In genomic region chr6:31736768-31737314, GRCh38 we compare ENCODE assay signal across 8 cellular contexts. TPM values are rescaled to one million over a fixed set of nuclear protein-coding genes. Genes with fewer than 3 reads are reported as not detected.
DNase-seq lines count a peak whose midpoint lies in the region; ATAC-seq and TF ChIP-seq lines count a peak whose summit lies in the region.

No MANE protein-coding gene starts in this region.

- H3K36me3 Mint-ChIP-seq in T-helper 1 cell treated with Interleukin-12 subunit alpha and Interleukin-12 subunit beta and Interleukin-4 antibody, amounts not matched to agents 30 μg/mL and 1 μg/mL, for 36 hours (ENCODE audit: low read depth), result peaks cover 38% of the 10 kb centered on the region

- no peaks in the 10 kb centered on the region for H3K9me3 Mint-ChIP-seq in T-helper 1 cell treated with Interleukin-12 subunit alpha and Interleukin-12 subunit beta and Interleukin-4 antibody, amounts not matched to agents 30 μg/mL and 1 μg/mL, for 36 hours

- H3K4me1 Mint-ChIP-seq in T-helper 1 cell treated with Interleukin-12 subunit alpha and Interleukin-12 subunit beta and Interleukin-4 antibody, amounts not matched to agents 30 μg/mL and 1 μg/mL, for 36 hours (ENCODE audit: low read depth), result peaks cover 66% of the 10 kb centered on the region

- no peak for DNase-seq in T-helper 1 cell
- DNase-seq in left lung, result no peak
- no peak for DNase-seq in COR-L47 (lab: John Stamatoyannopoulos, UW)
- no peak for DNase-seq in GM19238 (ENCODE audit: insufficient read length, low spot score)

- H3K27me3 ChIP-seq in left lung (no peaks in the 10 kb centered on the region), thymus (ENCODE audit: control insufficient read depth, insufficient read depth) (no peaks in the 10 kb centered on the region)

- no peaks in the 10 kb centered on the region for H3K27me3 Mint-ChIP-seq in T-helper 1 cell treated with Interleukin-12 subunit alpha and Interleukin-12 subunit beta and Interleukin-4 antibody, amounts not matched to agents 30 μg/mL and 1 μg/mL, for 36 hours (ENCODE audit: low read depth)

- H3K36me3 ChIP-seq in left lung (peaks cover 4 to 24% of the 10 kb centered on the region in 2 donors), thymus (ENCODE audit: control insufficient read depth, insufficient read depth) (peaks cover 17% of the 10 kb centered on the region)

- H3K9me3 ChIP-seq in left lung (no peaks in the 10 kb centered on the region), thymus (ENCODE audit: control insufficient read depth) (no peaks in the 10 kb centered on the region)

- H3K4me3 Mint-ChIP-seq in T-helper 1 cell treated with Interleukin-12 subunit alpha and Interleukin-12 subunit beta and Interleukin-4 antibody, amounts not matched to agents 30 μg/mL and 1 μg/mL, for 36 hours, result peak overlapping the region; percentile 100

- peak overlapping the region; percentile 78 to 97 for H3K4me3 ChIP-seq in left lung
- peak overlapping the region; percentile 61 for H3K4me3 ChIP-seq in thymus (ENCODE audit: low read length)

- intact Hi-C loops in left lung (cut with DNase I), result no loop called here

- ATAC-seq in left lung, result no peak
- no peak for ATAC-seq in GM21515 (IDR thresholded peaks at IDR 0.05; ENCODE audit: unreplicated experiment)

- H3K27ac ChIP-seq in angular gyrus (ENCODE audit: low read depth, low read length) (peak overlapping the region; percentile 83), left lung (peak overlapping the region; percentile 93 to 97), thymus (ENCODE audit: low read depth) (peak overlapping the region; percentile 91)

- WGBS in thymus, result 15% methylated on average over 10 of the region's 10 CpGs

- H3K4me1 ChIP-seq in left lung (peaks cover 33 to 67% of the 10 kb centered on the region in 2 donors), thymus (ENCODE audit: control insufficient read depth, insufficient read depth, low read length) (peaks cover 39% of the 10 kb centered on the region)

- TF ChIP-seq CTCF in left lung (IDR thresholded peaks at IDR 0.05), result no peak

- peak overlapping the region; percentile 93 for H3K27ac Mint-ChIP-seq in T-helper 1 cell treated with Interleukin-12 subunit alpha and Interleukin-12 subunit beta and Interleukin-4 antibody, amounts not matched to agents 30 μg/mL and 1 μg/mL, for 36 hours

RNA-seq across cellular contexts. Expression of gene CLIC1, which starts 0.5 kb away (rescaled TPM):
- 100 to 1,000 TPM; 283 to 465 TPM for total RNA-seq in left lung
- 337 TPM for polyA plus RNA-seq in thymus

RNA-seq across cellular contexts. Expression of gene MSH5, which starts 3.0 kb away (rescaled TPM):
- total RNA-seq in left lung, result 10 to 100 TPM in 1 of 2 donors, 1 to 10 TPM in 1; 9.7 to 20.0 TPM
- 15.2 TPM for polyA plus RNA-seq in thymus

RNA-seq across cellular contexts. Expression of gene DDAH2, which starts 7.7 kb away (rescaled TPM):
- total RNA-seq in left lung, result 10 to 100 TPM; 70.2 to 77.3 TPM
- 105 TPM for polyA plus RNA-seq in thymus

RNA-seq across cellular contexts. Expression of gene MPIG6B, which starts 13.7 kb away (rescaled TPM):
- 1 to 10 TPM; 1.2 to 1.9 TPM for total RNA-seq in left lung
- polyA plus RNA-seq in thymus, result 0.32 TPM

RNA-seq across cellular contexts. Expression of gene LY6G6C, which starts 15.3 kb away (rescaled TPM):
- total RNA-seq in left lung, result not detected
- 7.0 TPM for polyA plus RNA-seq in thymus
